17 cellular contexts compared by ENCODE assay signal in the genomic region with DNA sequence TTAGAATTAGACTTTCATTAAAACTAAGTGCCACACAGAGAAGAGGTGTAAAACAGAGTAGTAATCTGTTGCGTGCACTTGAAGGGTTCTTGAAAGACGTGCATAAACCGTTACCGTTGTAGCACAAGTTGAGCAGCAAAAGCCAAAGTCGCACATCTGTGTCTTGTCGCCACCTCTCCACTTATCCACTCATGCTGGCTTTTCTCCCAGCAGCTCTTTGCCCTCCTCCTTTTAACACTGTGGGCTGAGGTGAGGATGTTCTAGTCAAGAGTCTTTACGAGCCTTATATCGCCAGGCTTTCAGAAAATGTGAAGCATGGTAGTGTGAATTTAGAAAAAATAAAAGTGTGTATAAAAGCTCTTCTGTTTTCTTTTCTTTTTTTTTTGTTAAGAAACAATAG. TPM values are rescaled to one million over a fixed set of nuclear protein-coding genes. Genes with fewer than 3 reads are reported as not detected.
DNase-seq lines count a peak whose midpoint lies in the region; ATAC-seq, FAIRE-seq and TF ChIP-seq lines count a peak whose summit lies in the region.
"Had no signal": no experiment of that assay in that cellular context is flagged by ENCODE, and none has a peak within 500 bp of the region (broad histone marks: within the 10 kb centered on the region; RNA-seq: fewer than 3 reads in every experiment).

No MANE protein-coding gene starts in this region.

- no peaks in the 10 kb centered on the region for H4K20me1 ChIP-seq in endothelial cell of umbilical vein (replicated peaks; ENCODE audit: control insufficient read depth, extremely low read depth, insufficient read depth, low read length)

- intact Hi-C loops in endothelial cell of umbilical vein (cut with micrococcal nuclease): loop anchor here (5.0 kb wide), 2 partner anchors 342 to 343 kb away; no protein-coding TSS in a partner anchor
- intact Hi-C loops in pancreas (cut with DNase I): no loop called here
- intact Hi-C loops in adrenal gland (cut with DNase I): no loop called here

- H3K9ac ChIP-seq in endothelial cell of umbilical vein (replicated peaks; ENCODE audit: extremely low read depth, insufficient read depth, low read length): peak overlapping the region; percentile 81

- 26 to 34% methylated on average over 8 of the region's 8 CpGs for WGBS in pancreas, 2 donors
- 28 to 40% (median 33%) methylated on average over 8 of the region's 8 CpGs for WGBS in adrenal gland, 4 donors

- no peaks in the 10 kb centered on the region for H3K36me3 ChIP-seq in endothelial cell of umbilical vein (ENCODE audit: control insufficient read depth in 2 of 2, extremely low read depth in 1 of 2, insufficient read depth in 2 of 2, low read length in 2 of 2)
- H3K36me3 ChIP-seq in pancreas: peaks cover 0 to 2% (median 0%) of the 10 kb centered on the region in 3 donors
- no peaks in the 10 kb centered on the region for H3K36me3 ChIP-seq in adrenal gland (replicated peaks in 1 of 2)
- H3K36me3 ChIP-seq: gastroesophageal sphincter had no signal

- POLR2A ChIA-PET in endothelial cell of umbilical vein (lab: Charles Lee): interaction anchor here (1.0 kb wide), 1 partner anchor 41 kb away, joined by 3 read pairs; no protein-coding TSS in a partner anchor

- DNase-seq in HCEC 1CT (peak; percentile 8), NCI-H524 treated with DMSO at 0.1 percent for 48 hours (lab: John Stamatoyannopoulos, UW) (peak; percentile 89), endothelial cell of umbilical vein (ENCODE audit: low read depth, low spot score) (no peak), pancreas (no peak), SHP77 treated with DMSO at 0.1 percent for 48 hours (lab: John Stamatoyannopoulos, UW) (no peak), adrenal gland (no peak)
- no peak for DNase-seq in activated T-cell treated with anti-CD3 and anti-CD28 coated beads, Interleukin-2, amount 50 U/mL, for 48 hours
- DNase-seq: activated CD4-positive, alpha-beta T cell treated with anti-CD3 and anti-CD28 coated beads for 48 hours; activated T-cell treated with anti-CD3 and anti-CD28 coated beads, Interleukin-2, amount 50 U/mL, for 4 hours; aorta; NCI-H2029 treated with DMSO at 0.1 percent for 48 hours; stimulated activated naive CD4-positive, alpha-beta T cell had no signal

- no peaks in the 10 kb centered on the region for H3K79me2 ChIP-seq in endothelial cell of umbilical vein (ENCODE audit: control insufficient read depth, insufficient read depth, low read length)

- BruUV-seq in endothelial cell of umbilical vein (replicated peaks; lab: Mats Ljungman, UMichigan): no TSS peak

- no peaks in the 10 kb centered on the region for H3K9me1 ChIP-seq in endothelial cell of umbilical vein (replicated peaks; ENCODE audit: control insufficient read depth, extremely low read depth, insufficient read depth, low read length)

- TF ChIP-seq CTCF in endothelial cell of umbilical vein (IDR thresholded peaks at IDR 0.05; ENCODE audit: extremely low read depth in 1 of 2, insufficient read depth in 1 of 2, low read depth in 1 of 2, low read length in 2 of 2) (no peak), pancreas (IDR thresholded peaks at IDR 0.05) (no peak), adrenal gland (IDR thresholded peaks at IDR 0.05) (no peak)

- peaks cover 44% of the 10 kb centered on the region for H3K4me1 ChIP-seq in endothelial cell of umbilical vein (ENCODE audit: control insufficient read depth, extremely low read depth, insufficient read depth, low read length)
- H3K4me1 ChIP-seq in pancreas: peaks cover 51 to 81% (median 79%) of the 10 kb centered on the region in 3 donors
- H3K4me1 ChIP-seq in adrenal gland (replicated peaks in 1 of 2): no peaks in the 10 kb centered on the region
- H3K4me1 ChIP-seq: gastroesophageal sphincter had no signal

- no peak for TF ChIP-seq POLR2A in endothelial cell of umbilical vein (IDR thresholded peaks at IDR 0.05; ENCODE audit: low read depth, low read length)
- no peak for TF ChIP-seq POLR2A in adrenal gland (IDR thresholded peaks at IDR 0.05)

- H3K27ac ChIP-seq in endothelial cell of umbilical vein (ENCODE audit: insufficient read depth, low read depth, low read length) (peak overlapping the region; percentile 94), pancreas (peak overlapping the region in 2 of 4 donors; percentile 74 to 75), adrenal gland (peak overlapping the region in 1 of 5 donors; percentile 44)

- peak overlapping the region; percentile 67 for H2AFZ ChIP-seq in endothelial cell of umbilical vein (ENCODE audit: low read depth, low read length)

- H3K4me3 ChIP-seq in endothelial cell of umbilical vein (replicated peaks in 1 of 3; ENCODE audit: insufficient read depth in 1 of 3, low read depth in 1 of 3, low read length in 3 of 3): peak overlapping the region in 1 of 3 experiments; percentile 50
- peak overlapping the region in 1 of 4 donors; percentile 17 for H3K4me3 ChIP-seq in pancreas
- no peak overlapping the region for H3K4me3 ChIP-seq in adrenal gland
- H3K4me3 ChIP-seq: gastroesophageal sphincter had no signal

- no peak for FAIRE-seq in endothelial cell of umbilical vein (lab: Jason Lieb, UNC)
- FAIRE-seq in pancreas (lab: Jason Lieb, UNC): no peak
- FAIRE-seq: GM19239 had no signal

- peak overlapping the region; percentile 89 for H3K4me2 ChIP-seq in endothelial cell of umbilical vein (ENCODE audit: insufficient read depth, low read length)

- CTCF ChIA-PET in endothelial cell of umbilical vein (lab: Charles Lee): interaction anchor here (1.1 to 1.6 kb wide), 3 partner anchors 16 to 64 kb away, joined by 3 read pairs; no protein-coding TSS in a partner anchor

- H3K27me3 ChIP-seq in endothelial cell of umbilical vein (ENCODE audit: control insufficient read depth in 2 of 2, insufficient read depth in 2 of 2, low read length in 2 of 2) (no peaks in the 10 kb centered on the region), pancreas (no peaks in the 10 kb centered on the region), adrenal gland (peaks cover 5% of the 10 kb centered on the region)

- dilution Hi-C loops in endothelial cell of umbilical vein (cut with MboI; ENCODE audit: extremely low pct_ligation_motif_present, low sequenced_read_pairs): no loop called here

- no peaks in the 10 kb centered on the region for H3K9me3 ChIP-seq in endothelial cell of umbilical vein (replicated peaks; ENCODE audit: control insufficient read depth, insufficient read depth, low read length)
- no peaks in the 10 kb centered on the region for H3K9me3 ChIP-seq in pancreas
- no peaks in the 10 kb centered on the region for H3K9me3 ChIP-seq in adrenal gland (replicated peaks in 1 of 3)
- H3K9me3 ChIP-seq: gastroesophageal sphincter had no signal

- peak; percentile 6 to 59 (median 35) for ATAC-seq in pancreas
- ATAC-seq: activated T-cell treated with anti-CD3 and anti-CD28 coated beads, Interleukin-2, amount 50 U/mL, for 4 hours had no signal

TF ChIP-seq in endothelial cell of umbilical vein, 7 proteins besides CTCF, POLR2A, EP300 and RAD21:
- TF ChIP-seq EZH2 (IDR thresholded peaks at IDR 0.05; ENCODE audit: borderline replicate concordance, low read depth, low read length, severe bottlenecking) (no peak), FOS (IDR thresholded peaks at IDR 0.05; ENCODE audit: borderline replicate concordance, insufficient read depth, low read length) (no peak), GATA2 (IDR thresholded peaks at IDR 0.05; ENCODE audit: insufficient read depth, insufficient read length, low read depth, low read length) (no peak), POLR2AphosphoS5 (IDR thresholded peaks at IDR 0.05; ENCODE audit: insufficient read depth, low read depth, low read length) (no peak), MYC (IDR thresholded peaks at IDR 0.05; ENCODE audit: low read depth, low read length) (no peak)

RNA-seq across cellular contexts. Expression of gene NR5A2, which starts 48.0 kb away (rescaled TPM):
- total RNA-seq in endothelial cell of umbilical vein (10.6 and 12.1 TPM in 2 replicates), pancreas (100 to 1,000 TPM in 1 of 6 donors, 10 to 100 TPM in 5; 72.4 to 114 (median 89.9) TPM), adrenal gland (10 to 100 TPM in 1 of 8 donors, 1 to 10 TPM in 3, under 1 TPM in 4; 0.46 to 17.3 (median 1.0) TPM)
- polyA plus RNA-seq in endothelial cell of umbilical vein (2.7 and 3.4 TPM in 2 replicates), pancreas (10 to 100 TPM; 28.3 to 29.6 TPM), adrenal gland (under 1 TPM; 0.40 to 0.93 (median 0.40) TPM)
- polyA plus RNA-seq in endothelial cell of umbilical vein (2011; cell fraction: cytosol; rRNA removed): 3.8 and 4.5 TPM in 2 replicates
- polyA plus RNA-seq in endothelial cell of umbilical vein (2011; cell fraction: nucleus; rRNA removed): 6.9 and 10.0 TPM in 2 replicates
- 0.04 and 0.05 TPM in 2 replicates for polyA plus RNA-seq in endothelial cell of umbilical vein (2012)
- polyA minus RNA-seq in endothelial cell of umbilical vein: 12.4 and 14.7 TPM in 2 replicates
- not detected for polyA minus RNA-seq in endothelial cell of umbilical vein (2011; cell fraction: cytosol; rRNA and poly(A)+ RNA removed)
- 19.0 and 34.1 TPM in 2 replicates for polyA minus RNA-seq in endothelial cell of umbilical vein (2011; cell fraction: nucleus; rRNA and poly(A)+ RNA removed)
- total RNA-seq: G401, kidney epithelial cell, LHCN-M2 had no signal

Comparison
In these comparisons a context has a peak if more than half of its experiments do, and no peak if none do; other contexts are left out.
1. DNase-seq: peak in HCEC 1CT (single experiment) and NCI-H524 treated with DMSO at 0.1 percent for 48 hours (single experiment); none in endothelial cell of umbilical vein (single experiment), pancreas (0 of 6), SHP77 treated with DMSO at 0.1 percent for 48 hours (single experiment), adrenal gland (0 of 7) and activated T-cell treated with anti-CD3 and anti-CD28 coated beads, Interleukin-2, amount 50 U/mL, for 48 hours (0 of 2).